ENCODE assay signal across 9 cellular contexts in the genomic region with DNA sequence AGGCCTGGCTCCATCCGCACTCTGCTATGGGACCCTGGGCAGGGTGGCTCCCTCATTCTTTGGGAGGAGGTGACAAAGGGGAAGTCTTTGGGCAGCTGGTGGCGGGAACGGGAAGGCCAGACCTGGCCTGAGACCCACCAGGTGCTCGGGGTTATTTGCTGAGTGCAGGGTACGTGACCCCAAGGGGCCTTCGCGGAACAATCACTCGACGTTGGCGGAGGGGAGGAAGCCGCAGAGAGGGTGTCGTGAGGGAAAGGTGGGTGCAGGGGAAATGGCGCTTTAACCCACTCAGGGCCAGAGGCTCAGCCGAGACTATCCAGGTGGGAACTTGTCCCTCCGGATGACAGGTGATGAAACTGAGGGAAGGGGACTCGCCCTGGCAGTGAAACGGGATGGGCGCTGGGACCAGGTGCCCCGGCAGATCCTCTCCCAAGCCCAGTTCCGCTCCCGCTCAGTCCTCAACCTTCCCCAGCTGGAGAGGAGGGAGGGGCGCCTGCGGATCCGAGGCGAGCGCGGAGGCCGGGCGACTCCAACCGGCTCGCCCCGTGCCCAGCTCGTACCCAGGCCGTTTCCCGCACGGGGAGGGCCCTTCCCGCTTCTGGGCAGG. TPM values are rescaled to one million over a fixed set of nuclear protein-coding genes. Genes with fewer than 3 reads are reported as not detected.
DNase-seq lines count a peak whose midpoint lies in the region; ATAC-seq and TF ChIP-seq lines count a peak whose summit lies in the region.
"Had no signal": no experiment of that assay in that cellular context is flagged by ENCODE, and none has a peak within 500 bp of the region (broad histone marks: within the 10 kb centered on the region; RNA-seq: fewer than 3 reads in every experiment).

No MANE protein-coding gene starts in this region.

- peaks cover 18% of the 10 kb centered on the region for H3K4me1 Mint-ChIP-seq in progenitor cell of endocrine pancreas (ENCODE audit: low read depth)

- H3K27ac Mint-ChIP-seq in progenitor cell of endocrine pancreas: peak overlapping the region; percentile 21

- DNase-seq in SJSA1 (ENCODE audit: low read depth in 1 of 2, low spot score in 2 of 2): no peak
- no peak for DNase-seq in foreskin keratinocyte
- no peak for DNase-seq in progenitor cell of endocrine pancreas (ENCODE audit: low spot score, unreplicated experiment)
- DNase-seq in NCI-H226: no peak
- DNase-seq in SKM-1 (lab: John Stamatoyannopoulos, UW; ENCODE audit: unreplicated experiment): no peak
- no peak for DNase-seq in NCI-H82 treated with DMSO at 0.1 percent for 48 hours (lab: John Stamatoyannopoulos, UW; ENCODE audit: unreplicated experiment)
- no peak for DNase-seq in activated CD4-positive, alpha-beta T cell treated with anti-CD3 and anti-CD28 coated beads, Interleukin-2, amount 50 U/mL, for 1 hour

- ATAC-seq in foreskin keratinocyte: peak; percentile 35

- H3K4me1 ChIP-seq in ES-I3 (ENCODE audit: insufficient read depth, low read length): peaks cover 28% of the 10 kb centered on the region
- peaks cover 58% of the 10 kb centered on the region for H3K4me1 ChIP-seq in SJSA1 (replicated peaks)
- peaks cover 4% of the 10 kb centered on the region for H3K4me1 ChIP-seq in foreskin keratinocyte

- no peak overlapping the region for H3K27ac ChIP-seq in SJSA1
- no peak overlapping the region for H3K27ac ChIP-seq in foreskin keratinocyte
- H3K27ac ChIP-seq: HL-60 had no signal

- peaks cover 66% of the 10 kb centered on the region for H3K27me3 Mint-ChIP-seq in progenitor cell of endocrine pancreas

- H3K9me3 Mint-ChIP-seq in progenitor cell of endocrine pancreas (ENCODE audit: low read depth): no peaks in the 10 kb centered on the region

- H3K9me3 ChIP-seq in ES-I3 (ENCODE audit: control insufficient read depth, insufficient read depth, low read length) (no peaks in the 10 kb centered on the region), SJSA1 (replicated peaks) (no peaks in the 10 kb centered on the region)

- TF ChIP-seq CTCF in foreskin keratinocyte (conservative IDR thresholded peaks at IDR 0.05) (no peak), progenitor cell of endocrine pancreas (IDR thresholded peaks at IDR 0.05; ENCODE audit: unreplicated experiment) (no peak)

- peak overlapping the region; percentile 67 for H3K4me3 Mint-ChIP-seq in progenitor cell of endocrine pancreas (ENCODE audit: low read depth)

- no peaks in the 10 kb centered on the region for H3K27me3 ChIP-seq in SJSA1 (replicated peaks)
- peaks cover 14% of the 10 kb centered on the region for H3K27me3 ChIP-seq in foreskin keratinocyte

- H3K4me3 ChIP-seq in SJSA1: peak overlapping the region; percentile 73

- H3K36me3 ChIP-seq in ES-I3 (ENCODE audit: insufficient read depth, low read length) (no peaks in the 10 kb centered on the region), SJSA1 (0 out of 2 replicates have a peak, but pooled peaks cover 8% of the 10 kb centered on the region)

- no peaks in the 10 kb centered on the region for H3K36me3 Mint-ChIP-seq in progenitor cell of endocrine pancreas (ENCODE audit: insufficient read depth)

- peak overlapping the region; percentile 88 for H3K9ac ChIP-seq in ES-I3 (ENCODE audit: low read depth, low read length)

RNA-seq across cellular contexts. Expression of gene A4GALT, which starts 0.9 kb away (rescaled TPM):
- 11.2 and 12.3 TPM in 2 replicates for total RNA-seq in SJSA1 (2014; rRNA removed; shearing (Covaris generic))
- total RNA-seq in foreskin keratinocyte (11.7 and 16.0 TPM in 2 replicates), progenitor cell of endocrine pancreas (0.47 and 1.1 TPM in 2 replicates)
- polyA plus RNA-seq in foreskin keratinocyte: 13.8 and 19.1 TPM in 2 replicates
